ENCODE assay signal across 8 cellular contexts in genomic region chr14:105944632-105945610, GRCh38.
DNase-seq lines count a peak whose midpoint lies in the region; ATAC-seq and TF ChIP-seq lines count a peak whose summit lies in the region.

No MANE protein-coding gene starts in this region.

- peak overlapping the region; percentile 31; the same call in 1 of the 2 replicates for H3K4me2 ChIP-seq in DOHH2 (ENCODE audit: low read length)

- H3K36me3 Mint-ChIP-seq in T-cell, result no peaks in the 10 kb centered on the region
- H3K36me3 Mint-ChIP-seq in activated naive CD4-positive, alpha-beta T cell treated with anti-CD3 and anti-CD28 coated beads, Interleukin-2, amount 50 U/mL, for 72 hours, result peaks cover 0 to 2% of the 10 kb centered on the region in 2 donors

- no peaks in the 10 kb centered on the region for H3K9me2 ChIP-seq in DOHH2 (replicated peaks; ENCODE audit: control insufficient read depth, low read length)

- POLR2A ChIA-PET in T-cell (lab: Charles Lee), result no interaction called here

- ATAC-seq in T-cell (replicated peaks in 1 of 4) (peak; percentile 77 to 83 (median 80)), HG03469 (IDR thresholded peaks at IDR 0.05; ENCODE audit: unreplicated experiment) (no peak)
- ATAC-seq in activated naive CD4-positive, alpha-beta T cell treated with anti-CD3 and anti-CD28 coated beads, Interleukin-2, amount 50 U/mL, for 72 hours, result peak; percentile 91 to 94

- H3K36me3 ChIP-seq in DOHH2 (ENCODE audit: control insufficient read depth, low read length) (no peaks in the 10 kb centered on the region), thyroid gland (no peaks in the 10 kb centered on the region)

- H3K27ac ChIP-seq in DOHH2 (ENCODE audit: low read depth, low read length) (no peak overlapping the region), thyroid gland (no peak overlapping the region)

- CTCF ChIA-PET in T-cell (lab: Charles Lee), result interaction anchor here (0.6 to 1.4 kb wide), 3 partner anchors 48 to 1821 kb away, joined by 3 to 7 read pairs (median 5); no protein-coding TSS in a partner anchor

- intact Hi-C loops in thyroid gland (cut with DNase I), result loop anchor here (10.0 kb wide), 1 partner anchor 390 kb away; no protein-coding TSS in a partner anchor

- H3F3A ChIP-seq in DOHH2 (ENCODE audit: control insufficient read depth, insufficient read depth), result no peaks in the 10 kb centered on the region

- no peak for TF ChIP-seq POLR2A in thyroid gland (IDR thresholded peaks at IDR 0.05)

- H3K9me3 ChIP-seq in DOHH2 (ENCODE audit: control insufficient read depth, insufficient read depth, low read length), result no peaks in the 10 kb centered on the region
- H3K9me3 ChIP-seq in thyroid gland, result no peaks in the 10 kb centered on the region

- peak; percentile 59 for TF ChIP-seq CTCF in DOHH2 (IDR thresholded peaks at IDR 0.05; ENCODE audit: low read depth, low read length, poor library complexity, severe bottlenecking)
- TF ChIP-seq CTCF in thyroid gland (IDR thresholded peaks at IDR 0.05), result peak; percentile 52 to 95 (median 76)

- H3K4me3 ChIP-seq in DOHH2 (ENCODE audit: low read length), result no peak overlapping the region
- H3K4me3 ChIP-seq in thyroid gland (replicated peaks in 1 of 3), result no peak overlapping the region

- no peaks in the 10 kb centered on the region for H3K79me2 ChIP-seq in DOHH2 (ENCODE audit: control insufficient read depth, low read length)

- peaks cover 21 to 26% (median 21%) of the 10 kb centered on the region in 3 donors for H3K4me1 Mint-ChIP-seq in T-cell

- peaks cover 3 to 9% of the 10 kb centered on the region in 2 donors for H3K27me3 Mint-ChIP-seq in T-cell

- no peaks in the 10 kb centered on the region for H4K20me1 ChIP-seq in DOHH2 (ENCODE audit: control insufficient read depth, insufficient read depth, low read depth, low read length)

- DNase-seq in LoVo (ENCODE audit: low spot score), result peak; percentile 77
- DNase-seq in T-cell, result peak; percentile 29 to 77 (median 60)
- DNase-seq in activated naive CD4-positive, alpha-beta T cell treated with anti-CD3 and anti-CD28 coated beads, Interleukin-2, amount 50 U/mL, for 72 hours (ENCODE audit: low spot score in 2 of 2), result peak; percentile 79 to 89
- DNase-seq in mucosa of gallbladder (ENCODE audit: low spot score), result peak; percentile 31
- DNase-seq in thyroid gland, result peak; percentile 79 to 85
- no peak for DNase-seq in globus pallidus (ENCODE audit: low spot score)

- H3K27me3 ChIP-seq in DOHH2 (ENCODE audit: control insufficient read depth, low read length) (no peaks in the 10 kb centered on the region), thyroid gland (no peaks in the 10 kb centered on the region)

- no peaks in the 10 kb centered on the region for H3K9me3 Mint-ChIP-seq in T-cell
- no peaks in the 10 kb centered on the region for H3K9me3 Mint-ChIP-seq in activated naive CD4-positive, alpha-beta T cell treated with anti-CD3 and anti-CD28 coated beads, Interleukin-2, amount 50 U/mL, for 72 hours

- WGBS in thyroid gland, 2 donors, result 53 to 55% methylated on average over 25 to 28 of the region's 30 CpGs

- H3K4me3 Mint-ChIP-seq in T-cell, result no peak overlapping the region

- H3K4me1 ChIP-seq in DOHH2 (ENCODE audit: control insufficient read depth, low read length), result no peaks in the 10 kb centered on the region
- peaks cover 0 to 4% of the 10 kb centered on the region in 2 donors for H3K4me1 ChIP-seq in thyroid gland

- H3K27ac Mint-ChIP-seq in T-cell, result no peak overlapping the region
- peak overlapping the region; percentile 36 to 44 for H3K27ac Mint-ChIP-seq in activated naive CD4-positive, alpha-beta T cell treated with anti-CD3 and anti-CD28 coated beads, Interleukin-2, amount 50 U/mL, for 72 hours

Comparison
In these comparisons a context has a peak if more than half of its experiments do, and no peak if none do; other contexts are left out.
1. H3K27ac Mint-ChIP-seq: peak in activated naive CD4-positive, alpha-beta T cell treated with anti-CD3 and anti-CD28 coated beads, Interleukin-2, amount 50 U/mL, for 72 hours (2 of 2); none in T-cell (0 of 2).